ENCODE assay signal across 15 cellular contexts in the genomic region with DNA sequence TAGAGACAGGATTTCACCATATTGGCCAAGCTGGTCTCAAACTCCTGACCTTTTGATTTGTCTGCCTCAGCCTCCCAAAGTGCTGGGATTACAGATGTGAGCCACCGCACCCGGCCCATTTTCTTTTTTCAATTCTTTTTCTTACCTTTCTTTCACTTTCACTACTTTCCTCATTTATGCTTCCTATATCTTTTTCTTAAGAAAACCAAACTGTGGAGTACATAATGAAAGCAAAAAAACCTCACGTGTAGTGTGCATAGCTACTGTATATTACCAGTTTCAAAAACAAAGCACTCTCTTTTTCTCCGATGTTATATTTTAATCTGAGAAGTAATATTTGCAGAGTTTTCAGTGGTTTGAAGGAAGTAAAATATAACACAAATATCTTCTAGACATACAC.
"Had no signal": no experiment of that assay in that cellular context is flagged by ENCODE, and none has a peak within 500 bp of the region (broad histone marks: within the 10 kb centered on the region; RNA-seq: fewer than 3 reads in every experiment).

No MANE protein-coding gene starts in this region.

- H3K9me3 ChIP-seq: colonic mucosa, esophagus muscularis mucosa, tibial artery had no signal

- H3K9me3 Mint-ChIP-seq: activated B cell treated with CpG ODN at 0.5 μM for 24 hours; activated CD4-positive, alpha-beta T cell treated with anti-CD3 and anti-CD28 coated beads, Interleukin-2, amount 10 ng/mL, durations not matched to agents 24 days and 14 days; naive B cell had no signal

- ATAC-seq: left lobe of liver had no signal

- H3K4me3 ChIP-seq: colonic mucosa, esophagus muscularis mucosa, tibial artery had no signal

- H3K27ac ChIP-seq: colonic mucosa, esophagus muscularis mucosa, parathyroid adenoma, tibial artery had no signal

- H3K4me3 Mint-ChIP-seq: activated B cell treated with CpG ODN at 0.5 μM for 24 hours; activated CD4-positive, alpha-beta T cell treated with anti-CD3 and anti-CD28 coated beads, Interleukin-2, amount 10 ng/mL, durations not matched to agents 24 days and 14 days; naive B cell had no signal

- DNase-seq: activated B cell treated with CpG ODN at 0.5 μM for 24 hours; activated CD4-positive, alpha-beta T cell treated with anti-CD3 and anti-CD28 coated beads, Interleukin-2, amount 10 ng/mL, durations not matched to agents 24 days and 14 days; activated CD8-positive, alpha-beta memory T cell treated with anti-CD3 and anti-CD28 coated beads for 24 hours; activated naive CD4-positive, alpha-beta T cell treated with anti-CD3 and anti-CD28 coated beads, Interleukin-2, amount 50 U/mL, for 16 hours; activated T-cell treated with anti-CD3 and anti-CD28 coated beads for 4 hours; colonic mucosa; islet precursor cell; naive B cell; retina; stimulated activated CD4-positive, alpha-beta T cell treated with anti-CD3 and anti-CD28 coated beads, Interleukin-12 subunit alpha, Interleukin-12 subunit beta, amount 100 ng/mL, for 4 hours; stimulated activated naive CD4-positive, alpha-beta T cell; tibial artery had no signal

- H2AFZ ChIP-seq: parathyroid adenoma had no signal

- H3K36me3 Mint-ChIP-seq: naive B cell had no signal

- H3K27ac Mint-ChIP-seq: activated B cell treated with CpG ODN at 0.5 μM for 24 hours; activated CD4-positive, alpha-beta T cell treated with anti-CD3 and anti-CD28 coated beads, Interleukin-2, amount 10 ng/mL, durations not matched to agents 24 days and 14 days; naive B cell had no signal

- H3K4me1 ChIP-seq: esophagus muscularis mucosa had no signal

- H3K9ac ChIP-seq: parathyroid adenoma had no signal

- H3K27me3 ChIP-seq: colonic mucosa, esophagus muscularis mucosa, tibial artery had no signal

- H3K4me1 Mint-ChIP-seq: naive B cell had no signal

- H3K79me2 ChIP-seq: parathyroid adenoma had no signal

- H3K36me3 ChIP-seq: colonic mucosa, esophagus muscularis mucosa, tibial artery had no signal
